Comparison of ENCODE assay signal across 15 cellular contexts in the genomic region with DNA sequence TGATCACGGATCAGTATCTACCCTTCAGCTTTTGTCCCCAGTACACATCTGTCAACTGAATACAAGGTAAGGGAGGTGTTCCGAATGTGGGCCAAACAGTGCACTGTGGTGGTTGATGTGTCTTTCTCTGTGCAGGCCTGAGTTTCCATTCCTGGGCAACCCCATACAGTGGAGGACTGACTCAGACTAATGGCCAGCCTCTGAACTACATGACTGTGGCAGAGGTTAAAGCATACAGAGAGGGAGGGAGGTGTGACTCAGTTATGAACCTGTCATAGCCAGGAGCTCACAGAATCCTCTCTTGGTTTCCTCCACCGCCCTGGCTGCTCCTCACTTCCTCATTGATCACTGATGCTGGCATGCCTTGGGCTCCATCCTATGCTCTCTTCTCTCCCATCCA.
A peak's percentile ranks its signal among the peaks of the same experiment; 100 is the strongest.
DNase-seq lines count a peak whose midpoint lies in the region; ATAC-seq and TF ChIP-seq lines count a peak whose summit lies in the region.
"Had no signal": no experiment of that assay in that cellular context is flagged by ENCODE, and none has a peak within 500 bp of the region (broad histone marks: within the 10 kb centered on the region; RNA-seq: fewer than 3 reads in every experiment).

No MANE protein-coding gene starts in this region.

- H4K20me1 ChIP-seq in osteoblast (ENCODE audit: insufficient read depth, low read length), result no peaks in the 10 kb centered on the region
- H4K20me1 ChIP-seq: BLaER1 treated with 17β-estradiol and CSF1 and Interleukin-3, amounts not matched to agents 10 nM and 100 nM had no signal

- no peaks in the 10 kb centered on the region for H3K4me1 ChIP-seq in osteoblast (ENCODE audit: insufficient read depth, low read length)
- H3K4me1 ChIP-seq: BLaER1 treated with 17β-estradiol and CSF1 and Interleukin-3, amounts not matched to agents 10 nM and 100 nM had no signal

- H3K9me3 ChIP-seq in osteoblast (ENCODE audit: low read depth, low read length), result no peaks in the 10 kb centered on the region
- H3K9me3 ChIP-seq: BLaER1 treated with 17β-estradiol and CSF1 and Interleukin-3, amounts not matched to agents 10 nM and 100 nM had no signal

- H3K27ac ChIP-seq in brain microvascular endothelial cell (no peak overlapping the region), osteoblast (ENCODE audit: low read depth, low read length) (no peak overlapping the region)
- H3K27ac ChIP-seq: BLaER1 treated with 17β-estradiol and CSF1 and Interleukin-3, amounts not matched to agents 10 nM and 100 nM had no signal

- H3K36me3 ChIP-seq in brain microvascular endothelial cell (replicated peaks), result no peaks in the 10 kb centered on the region
- H3K36me3 ChIP-seq in osteoblast (ENCODE audit: insufficient read depth, low read length), result no peaks in the 10 kb centered on the region
- H3K36me3 ChIP-seq: BLaER1 treated with 17β-estradiol and CSF1 and Interleukin-3, amounts not matched to agents 10 nM and 100 nM had no signal

- no peak overlapping the region for H2AFZ ChIP-seq in osteoblast (ENCODE audit: low read length)

- peak; percentile 77 for DNase-seq in EL
- DNase-seq in NCI-H226, result peak; percentile 66
- DNase-seq in brain microvascular endothelial cell, result peak; percentile 52
- no peak for DNase-seq in osteoblast (ENCODE audit: insufficient read length, low spot score, missing footprints)
- DNase-seq in activated naive CD4-positive, alpha-beta T cell treated with Interleukin-2 at 50 U/mL for 16 hours, result no peak
- DNase-seq in NCI-H748 treated with DMSO at 0.1 percent for 48 hours (lab: John Stamatoyannopoulos, UW), result no peak
- DNase-seq: activated CD8-positive, alpha-beta memory T cell treated with anti-CD3 and anti-CD28 coated beads, Interleukin-2, amount 10 ng/mL, durations not matched to agents 7 days and 5 days; activated gamma-delta T cell treated with Interleukin-2 at 50 U/mL for 16 hours; foreskin melanocyte; mesenchymal stem cell; NCI-H2029 treated with DMSO at 0.1 percent for 48 hours; NCI-H69 had no signal

- no peak overlapping the region for H3K4me3 ChIP-seq in brain microvascular endothelial cell (ENCODE audit: low read depth, low read length)
- H3K4me3 ChIP-seq in osteoblast (ENCODE audit: insufficient read depth, low read length), result no peak overlapping the region
- H3K4me3 ChIP-seq: BLaER1 treated with 17β-estradiol and CSF1 and Interleukin-3, amounts not matched to agents 10 nM and 100 nM had no signal

- peak; percentile 30 for TF ChIP-seq CTCF in brain microvascular endothelial cell (IDR thresholded peaks at IDR 0.05; ENCODE audit: low read depth, low read length, missing control alignments)
- peak; percentile 25 for TF ChIP-seq CTCF in osteoblast (IDR thresholded peaks at IDR 0.05; ENCODE audit: extremely low read depth, low read depth, low read length)

- no peaks in the 10 kb centered on the region for H3K27me3 ChIP-seq in brain microvascular endothelial cell (replicated peaks)
- no peaks in the 10 kb centered on the region for H3K27me3 ChIP-seq in osteoblast (ENCODE audit: insufficient read depth, low read length)
- H3K27me3 ChIP-seq: BLaER1 treated with 17β-estradiol and CSF1 and Interleukin-3, amounts not matched to agents 10 nM and 100 nM had no signal

- in situ Hi-C loops in brain microvascular endothelial cell (cut with HindIII; ENCODE audit: low pct_ligation_motif_present, low sequenced_read_pairs), result no loop called here

- no peaks in the 10 kb centered on the region for H3K79me2 ChIP-seq in osteoblast (ENCODE audit: insufficient read depth, low read length)

- H3K4me2 ChIP-seq in osteoblast (ENCODE audit: insufficient read depth, low read length), result no peak overlapping the region
- H3K4me2 ChIP-seq: BLaER1 treated with 17β-estradiol and CSF1 and Interleukin-3, amounts not matched to agents 10 nM and 100 nM had no signal

- no peak for ATAC-seq in HG03354 (IDR thresholded peaks at IDR 0.05; ENCODE audit: poor library complexity, severe bottlenecking, unreplicated experiment)
- no peak for ATAC-seq in GM19023 (IDR thresholded peaks at IDR 0.05; ENCODE audit: unreplicated experiment)
- ATAC-seq: activated CD8-positive, alpha-beta memory T cell treated with anti-CD3 and anti-CD28 coated beads, Interleukin-2, amount 10 ng/mL, durations not matched to agents 7 days and 5 days had no signal

Comparison
In these comparisons a context has a peak if more than half of its experiments do, and no peak if none do; other contexts are left out.
1. DNase-seq: peak in EL (single experiment), NCI-H226 (single experiment) and brain microvascular endothelial cell (single experiment); none in osteoblast (single experiment), activated naive CD4-positive, alpha-beta T cell treated with Interleukin-2 at 50 U/mL for 16 hours (single experiment) and NCI-H748 treated with DMSO at 0.1 percent for 48 hours (single experiment).